In the genomic region with DNA sequence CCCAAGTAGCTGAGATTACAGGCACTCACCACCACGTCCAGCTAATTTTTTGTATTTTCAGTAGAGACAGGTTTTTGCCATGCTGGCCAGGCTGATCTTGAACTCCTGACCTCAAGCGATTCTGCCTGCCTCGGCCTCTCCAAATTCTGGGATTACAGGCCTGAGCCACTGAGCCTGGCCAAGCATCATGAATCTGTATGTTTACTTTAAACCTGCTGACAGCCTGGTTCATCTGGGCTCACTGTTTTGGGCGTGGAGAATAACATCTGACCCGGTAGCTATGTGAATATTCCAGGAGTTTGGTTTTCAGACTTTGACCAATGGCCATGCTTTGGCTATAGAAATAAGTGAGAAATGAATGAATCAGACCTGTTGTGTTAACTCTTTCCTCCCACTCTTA, we compare ENCODE assay signal across 7 cellular contexts. TPM values are rescaled to one million over a fixed set of nuclear protein-coding genes. Genes with fewer than 3 reads are reported as not detected.
"Had no signal": no experiment of that assay in that cellular context is flagged by ENCODE, and none has a peak within 500 bp of the region (broad histone marks: within the 10 kb centered on the region; RNA-seq: fewer than 3 reads in every experiment).

No MANE protein-coding gene starts in this region.

RNA-seq across cellular contexts. Expression of a gene that starts 26.3 kb away (rescaled TPM):
- total RNA-seq: GM23248, H7, HFFc6, HT1080, IMR-90, K562 had no signal

RNA-seq across cellular contexts. Expression of a gene that starts 41.8 kb away (rescaled TPM):
- total RNA-seq: H4, H7, HFFc6, IMR-90, K562 had no signal
